ENCODE assay signal across 8 cellular contexts in genomic region chr10:8133146-8133545, GRCh38.
DNase-seq lines count a peak whose midpoint lies in the region; ATAC-seq, FAIRE-seq and TF ChIP-seq lines count a peak whose summit lies in the region.

No MANE protein-coding gene starts in this region.

- WGBS in pancreas, 2 donors, result 59 to 71% methylated on average over 8 of the region's 8 CpGs

- H3K27ac ChIP-seq in right atrium auricular region, result no peak overlapping the region
- H3K27ac ChIP-seq in pancreas, result no peak overlapping the region
- no peak overlapping the region for H3K27ac ChIP-seq in RWPE1

- H3K27me3 ChIP-seq in right atrium auricular region (no peaks in the 10 kb centered on the region), pancreas (no peaks in the 10 kb centered on the region)

- peak overlapping the region; percentile 79 for H3K4me3 Mint-ChIP-seq in activated T-helper 1 cell treated with anti-CD3 and anti-CD28 coated beads, Interleukin-12 subunit alpha, Interleukin-12 subunit beta, Interleukin-2, Interleukin-4 antibody, amounts not matched to agents 30 ng/mL and 10 ng/mL and 1 ng/mL, durations not matched to agents 14 hours and 24 hours and 36 hours

- peaks cover 3% of the 10 kb centered on the region for H3K36me3 Mint-ChIP-seq in activated T-helper 1 cell treated with anti-CD3 and anti-CD28 coated beads, Interleukin-12 subunit alpha, Interleukin-12 subunit beta, Interleukin-2, Interleukin-4 antibody, amounts not matched to agents 30 ng/mL and 10 ng/mL and 1 ng/mL, durations not matched to agents 14 hours and 24 hours and 36 hours (ENCODE audit: low read depth)

- DNase-seq in GM12865 (ENCODE audit: low read depth), result peak; percentile 85
- peak; percentile 55 for DNase-seq in activated T-helper 1 cell treated with anti-CD3 and anti-CD28 coated beads, Interleukin-12 subunit alpha, Interleukin-12 subunit beta, Interleukin-2, Interleukin-4 antibody, amounts not matched to agents 30 ng/mL and 10 ng/mL and 1 ng/mL, durations not matched to agents 14 hours and 24 hours and 36 hours (ENCODE audit: low spot score)
- no peak for DNase-seq in right atrium auricular region (ENCODE audit: low spot score)
- no peak for DNase-seq in pancreas
- DNase-seq in RWPE1 (ENCODE audit: low spot score), result no peak
- no peak for DNase-seq in nucleus accumbens (lab: John Stamatoyannopoulos, UW)

- H3K36me3 ChIP-seq in right atrium auricular region (no peaks in the 10 kb centered on the region), pancreas (no peaks in the 10 kb centered on the region)

- H3K27ac Mint-ChIP-seq in activated T-helper 1 cell treated with anti-CD3 and anti-CD28 coated beads, Interleukin-12 subunit alpha, Interleukin-12 subunit beta, Interleukin-2, Interleukin-4 antibody, amounts not matched to agents 30 ng/mL and 10 ng/mL and 1 ng/mL, durations not matched to agents 14 hours and 24 hours and 36 hours, result peak overlapping the region; percentile 92

- H3K9me3 ChIP-seq in right atrium auricular region (no peaks in the 10 kb centered on the region), pancreas (no peaks in the 10 kb centered on the region)

- ATAC-seq in GM19468 (IDR thresholded peaks at IDR 0.05; ENCODE audit: extremely low read depth, unreplicated experiment), result peak; percentile 60
- ATAC-seq in HG03432 (IDR thresholded peaks at IDR 0.05; ENCODE audit: unreplicated experiment), result peak; percentile 62
- ATAC-seq in pancreas, result no peak

- no peak for FAIRE-seq in pancreas (lab: Jason Lieb, UNC)

- peaks cover 81% of the 10 kb centered on the region for H3K4me1 Mint-ChIP-seq in activated T-helper 1 cell treated with anti-CD3 and anti-CD28 coated beads, Interleukin-12 subunit alpha, Interleukin-12 subunit beta, Interleukin-2, Interleukin-4 antibody, amounts not matched to agents 30 ng/mL and 10 ng/mL and 1 ng/mL, durations not matched to agents 14 hours and 24 hours and 36 hours (ENCODE audit: low read depth)

- CTCF ChIA-PET in RWPE1 (lab: Yijun Ruan, JAX), result interaction anchor here (0.6 kb wide), 1 partner anchor 1991 kb away, joined by 3 read pairs; no protein-coding TSS in a partner anchor

- peaks cover 3% of the 10 kb centered on the region for H3K9me3 Mint-ChIP-seq in activated T-helper 1 cell treated with anti-CD3 and anti-CD28 coated beads, Interleukin-12 subunit alpha, Interleukin-12 subunit beta, Interleukin-2, Interleukin-4 antibody, amounts not matched to agents 30 ng/mL and 10 ng/mL and 1 ng/mL, durations not matched to agents 14 hours and 24 hours and 36 hours

- H3K27me3 Mint-ChIP-seq in activated T-helper 1 cell treated with anti-CD3 and anti-CD28 coated beads, Interleukin-12 subunit alpha, Interleukin-12 subunit beta, Interleukin-2, Interleukin-4 antibody, amounts not matched to agents 30 ng/mL and 10 ng/mL and 1 ng/mL, durations not matched to agents 14 hours and 24 hours and 36 hours (ENCODE audit: insufficient read depth), result no peaks in the 10 kb centered on the region

- H3K4me1 ChIP-seq in right atrium auricular region, result no peaks in the 10 kb centered on the region
- no peaks in the 10 kb centered on the region for H3K4me1 ChIP-seq in pancreas

- TF ChIP-seq CTCF in GM12865 (IDR thresholded peaks at IDR 0.05; ENCODE audit: insufficient read depth, low read depth, low read length, missing control alignments) (no peak), right atrium auricular region (IDR thresholded peaks at IDR 0.05) (no peak), pancreas (IDR thresholded peaks at IDR 0.05) (no peak), RWPE1 (conservative IDR thresholded peaks at IDR 0.05; ENCODE audit: low read depth) (no peak)

- intact Hi-C loops in activated T-helper 1 cell treated with anti-CD3 and anti-CD28 coated beads, Interleukin-12 subunit alpha, Interleukin-12 subunit beta, Interleukin-2, Interleukin-4 antibody, amounts not matched to agents 30 ng/mL and 10 ng/mL and 1 ng/mL, durations not matched to agents 14 hours and 24 hours and 36 hours (cut with micrococcal nuclease), result loop anchor here (1.0 to 10.0 kb wide), 4 partner anchors 109 to 1162 kb away; no protein-coding TSS in a partner anchor
- intact Hi-C loops in pancreas (cut with DNase I), result no loop called here

- POLR2A ChIA-PET in RWPE1 (lab: Yijun Ruan, JAX; ENCODE audit: low non-redundant PET), result interaction anchor here (0.6 kb wide), 1 partner anchor 315 kb away, joined by 3 read pairs; the partner anchor contains the start of gene TAF3

- H3K4me3 ChIP-seq in GM12865 (ENCODE audit: low read depth, low read length), result no peak overlapping the region
- H3K4me3 ChIP-seq in right atrium auricular region, result no peak overlapping the region
- no peak overlapping the region for H3K4me3 ChIP-seq in pancreas

Comparison
In these comparisons a context has a peak if more than half of its experiments do, and no peak if none do; other contexts are left out.
1. DNase-seq: peak in GM12865 (single experiment) and activated T-helper 1 cell treated with anti-CD3 and anti-CD28 coated beads, Interleukin-12 subunit alpha, Interleukin-12 subunit beta, Interleukin-2, Interleukin-4 antibody, amounts not matched to agents 30 ng/mL and 10 ng/mL and 1 ng/mL, durations not matched to agents 14 hours and 24 hours and 36 hours (single experiment); none in right atrium auricular region (single experiment), pancreas (0 of 6), RWPE1 (single experiment) and nucleus accumbens (0 of 56).
2. ATAC-seq: peak in GM19468 (single experiment) and HG03432 (single experiment); none in pancreas (0 of 4).